Comparison of ENCODE assay signal across 1 cellular context in genomic region chr7:100568176-100568935, GRCh38.
TF ChIP-seq lines count a peak whose summit lies in the region.

No MANE protein-coding gene starts in this region.

TF ChIP-seq in HepG2, 621 proteins besides CTCF, POLR2A, EP300 and RAD21 (continued from another document and continues in another):
- no peak for TF ChIP-seq NFE2L1 (CRISPR knock-in tag; IDR thresholded peaks at IDR 0.05; ENCODE audit: borderline replicate concordance)
- no peak; the same call in 1 of the 2 replicates for TF ChIP-seq CHD4 (IDR thresholded peaks at IDR 0.05; ENCODE audit: borderline replicate concordance, low read length)
- TF ChIP-seq ZBTB43 (CRISPR knock-in tag; conservative IDR thresholded peaks at IDR 0.05) = no peak; the same call in 1 of the 2 replicates
- no peak; the same call in 1 of the 2 replicates for TF ChIP-seq ETV6 (CRISPR knock-in tag; conservative IDR thresholded peaks at IDR 0.05)
- TF ChIP-seq ZNF670 (CRISPR knock-in tag; IDR thresholded peaks at IDR 0.05; ENCODE audit: borderline replicate concordance) = no peak
- TF ChIP-seq ZNF557 (CRISPR knock-in tag; IDR thresholded peaks at IDR 0.05) = peak; percentile 40; the same call in 1 of the 2 replicates
- peak; percentile 93 for TF ChIP-seq ZNF792 (CRISPR knock-in tag; IDR thresholded peaks at IDR 0.05)
- TF ChIP-seq ZNF629 (CRISPR knock-in tag; conservative IDR thresholded peaks at IDR 0.05) = peak; percentile 46
- no peak for TF ChIP-seq SOX6 (IDR thresholded peaks at IDR 0.05)
- peak; percentile 89 for TF ChIP-seq SOX6 (CRISPR knock-in tag; IDR thresholded peaks at IDR 0.05)
- TF ChIP-seq KMT2B (CRISPR knock-in tag; IDR thresholded peaks at IDR 0.05) = no peak
- TF ChIP-seq TBX3 (IDR thresholded peaks at IDR 0.05; ENCODE audit: borderline replicate concordance) = no peak
- TF ChIP-seq ARHGAP35 (CRISPR knock-in tag; IDR thresholded peaks at IDR 0.05; ENCODE audit: borderline replicate concordance) = no peak; the same call in none of the 2 replicates
- TF ChIP-seq, protein P1, sequence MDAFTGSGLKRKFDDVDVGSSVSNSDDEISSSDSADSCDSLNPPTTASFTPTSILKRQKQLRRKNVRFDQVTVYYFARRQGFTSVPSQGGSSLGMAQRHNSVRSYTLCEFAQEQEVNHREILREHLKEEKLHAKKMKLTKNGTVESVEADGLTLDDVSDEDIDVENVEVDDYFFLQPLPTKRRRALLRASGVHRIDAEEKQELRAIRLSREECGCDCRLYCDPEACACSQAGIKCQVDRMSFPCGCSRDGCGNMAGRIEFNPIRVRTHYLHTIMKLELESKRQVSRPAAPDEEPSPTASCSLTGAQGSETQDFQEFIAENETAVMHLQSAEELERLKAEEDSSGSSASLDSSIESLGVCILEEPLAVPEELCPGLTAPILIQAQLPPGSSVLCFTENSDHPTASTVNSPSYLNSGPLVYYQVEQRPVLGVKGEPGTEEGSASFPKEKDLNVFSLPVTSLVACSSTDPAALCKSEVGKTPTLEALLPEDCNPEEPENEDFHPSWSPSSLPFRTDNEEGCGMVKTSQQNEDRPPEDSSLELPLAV (CRISPR knock-in tag; conservative IDR thresholded peaks at IDR 0.05; ENCODE audit: low read depth) = peak; percentile 46; the same call in 1 of the 2 replicates
- peak; percentile 34; the same call in 1 of the 2 replicates for TF ChIP-seq RCOR2 (CRISPR knock-in tag; IDR thresholded peaks at IDR 0.05)
- no peak for TF ChIP-seq CHD2 (IDR thresholded peaks at IDR 0.05; ENCODE audit: low read depth, low read length)
- TF ChIP-seq JUN (CRISPR knock-in tag; IDR thresholded peaks at IDR 0.05) = no peak; the same call in 1 of the 2 replicates
- peak; percentile 89; the same call in 1 of the 2 replicates for TF ChIP-seq ZNF674 (CRISPR knock-in tag; IDR thresholded peaks at IDR 0.05; ENCODE audit: low read depth)
- TF ChIP-seq HOXA9 (CRISPR knock-in tag; IDR thresholded peaks at IDR 0.05; ENCODE audit: borderline replicate concordance) = 0 out of 2 replicates have a peak, but pooled peaks have one; percentile 49
- TF ChIP-seq ZEB1 (IDR thresholded peaks at IDR 0.05; ENCODE audit: insufficient replicate concordance, low read depth) = no peak
- no peak for TF ChIP-seq MTA3 (CRISPR knock-in tag; IDR thresholded peaks at IDR 0.05)
- TF ChIP-seq MTERF4 (CRISPR knock-in tag; IDR thresholded peaks at IDR 0.05) = peak; percentile 63; the same call in 1 of the 2 replicates
- TF ChIP-seq, protein P2, sequence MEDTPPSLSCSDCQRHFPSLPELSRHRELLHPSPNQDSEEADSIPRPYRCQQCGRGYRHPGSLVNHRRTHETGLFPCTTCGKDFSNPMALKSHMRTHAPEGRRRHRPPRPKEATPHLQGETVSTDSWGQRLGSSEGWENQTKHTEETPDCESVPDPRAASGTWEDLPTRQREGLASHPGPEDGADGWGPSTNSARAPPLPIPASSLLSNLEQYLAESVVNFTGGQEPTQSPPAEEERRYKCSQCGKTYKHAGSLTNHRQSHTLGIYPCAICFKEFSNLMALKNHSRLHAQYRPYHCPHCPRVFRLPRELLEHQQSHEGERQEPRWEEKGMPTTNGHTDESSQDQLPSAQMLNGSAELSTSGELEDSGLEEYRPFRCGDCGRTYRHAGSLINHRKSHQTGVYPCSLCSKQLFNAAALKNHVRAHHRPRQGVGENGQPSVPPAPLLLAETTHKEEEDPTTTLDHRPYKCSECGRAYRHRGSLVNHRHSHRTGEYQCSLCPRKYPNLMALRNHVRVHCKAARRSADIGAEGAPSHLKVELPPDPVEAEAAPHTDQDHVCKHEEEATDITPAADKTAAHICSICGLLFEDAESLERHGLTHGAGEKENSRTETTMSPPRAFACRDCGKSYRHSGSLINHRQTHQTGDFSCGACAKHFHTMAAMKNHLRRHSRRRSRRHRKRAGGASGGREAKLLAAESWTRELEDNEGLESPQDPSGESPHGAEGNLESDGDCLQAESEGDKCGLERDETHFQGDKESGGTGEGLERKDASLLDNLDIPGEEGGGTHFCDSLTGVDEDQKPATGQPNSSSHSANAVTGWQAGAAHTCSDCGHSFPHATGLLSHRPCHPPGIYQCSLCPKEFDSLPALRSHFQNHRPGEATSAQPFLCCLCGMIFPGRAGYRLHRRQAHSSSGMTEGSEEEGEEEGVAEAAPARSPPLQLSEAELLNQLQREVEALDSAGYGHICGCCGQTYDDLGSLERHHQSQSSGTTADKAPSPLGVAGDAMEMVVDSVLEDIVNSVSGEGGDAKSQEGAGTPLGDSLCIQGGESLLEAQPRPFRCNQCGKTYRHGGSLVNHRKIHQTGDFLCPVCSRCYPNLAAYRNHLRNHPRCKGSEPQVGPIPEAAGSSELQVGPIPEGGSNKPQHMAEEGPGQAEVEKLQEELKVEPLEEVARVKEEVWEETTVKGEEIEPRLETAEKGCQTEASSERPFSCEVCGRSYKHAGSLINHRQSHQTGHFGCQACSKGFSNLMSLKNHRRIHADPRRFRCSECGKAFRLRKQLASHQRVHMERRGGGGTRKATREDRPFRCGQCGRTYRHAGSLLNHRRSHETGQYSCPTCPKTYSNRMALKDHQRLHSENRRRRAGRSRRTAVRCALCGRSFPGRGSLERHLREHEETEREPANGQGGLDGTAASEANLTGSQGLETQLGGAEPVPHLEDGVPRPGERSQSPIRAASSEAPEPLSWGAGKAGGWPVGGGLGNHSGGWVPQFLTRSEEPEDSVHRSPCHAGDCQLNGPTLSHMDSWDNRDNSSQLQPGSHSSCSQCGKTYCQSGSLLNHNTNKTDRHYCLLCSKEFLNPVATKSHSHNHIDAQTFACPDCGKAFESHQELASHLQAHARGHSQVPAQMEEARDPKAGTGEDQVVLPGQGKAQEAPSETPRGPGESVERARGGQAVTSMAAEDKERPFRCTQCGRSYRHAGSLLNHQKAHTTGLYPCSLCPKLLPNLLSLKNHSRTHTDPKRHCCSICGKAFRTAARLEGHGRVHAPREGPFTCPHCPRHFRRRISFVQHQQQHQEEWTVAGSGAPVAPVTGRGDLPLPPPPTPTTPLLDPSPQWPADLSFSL (CRISPR knock-in tag; IDR thresholded peaks at IDR 0.05) = no peak
- no peak for TF ChIP-seq NR2F6 (IDR thresholded peaks at IDR 0.05)
- TF ChIP-seq NR2F6 (CRISPR knock-in tag; IDR thresholded peaks at IDR 0.05) = peak; percentile 76
- TF ChIP-seq GZF1 (CRISPR knock-in tag; IDR thresholded peaks at IDR 0.05) = no peak; the same call in 1 of the 2 replicates
- no peak for TF ChIP-seq PLRG1 (conservative IDR thresholded peaks at IDR 0.05)
- no peak for TF ChIP-seq KAT2B (IDR thresholded peaks at IDR 0.05; ENCODE audit: borderline replicate concordance, low read depth, low read length)
- no peak for TF ChIP-seq TBL1XR1 (IDR thresholded peaks at IDR 0.05; ENCODE audit: borderline replicate concordance, low read length, partially characterized antibody)
- peak; percentile 68; the same call in 1 of the 2 replicates for TF ChIP-seq RFXAP (CRISPR knock-in tag; IDR thresholded peaks at IDR 0.05; ENCODE audit: borderline replicate concordance)
- peak; percentile 57; the same call in 1 of the 2 replicates for TF ChIP-seq HNRNPL (IDR thresholded peaks at IDR 0.05; ENCODE audit: low read depth, low read length)
- TF ChIP-seq HHEX (CRISPR knock-in tag; IDR thresholded peaks at IDR 0.05) = no peak
- peak; percentile 47; the same call in 1 of the 2 replicates for TF ChIP-seq HDAC1 (CRISPR knock-in tag; IDR thresholded peaks at IDR 0.05)
- TF ChIP-seq MAFF (IDR thresholded peaks at IDR 0.05; ENCODE audit: low read depth, low read length) = no peak
- TF ChIP-seq SMYD3 (CRISPR knock-in tag; IDR thresholded peaks at IDR 0.05) = peak; percentile 99
- no peak for TF ChIP-seq SMAD9 (CRISPR knock-in tag; IDR thresholded peaks at IDR 0.05)
- TF ChIP-seq FOSL2 (CRISPR knock-in tag; IDR thresholded peaks at IDR 0.05) = peak; percentile 54
- no peak for TF ChIP-seq AKNA (CRISPR knock-in tag; IDR thresholded peaks at IDR 0.05; ENCODE audit: borderline replicate concordance)
- TF ChIP-seq IRF9 (CRISPR knock-in tag; IDR thresholded peaks at IDR 0.05; ENCODE audit: borderline replicate concordance) = no peak; the same call in 1 of the 2 replicates
- TF ChIP-seq, protein P3, sequence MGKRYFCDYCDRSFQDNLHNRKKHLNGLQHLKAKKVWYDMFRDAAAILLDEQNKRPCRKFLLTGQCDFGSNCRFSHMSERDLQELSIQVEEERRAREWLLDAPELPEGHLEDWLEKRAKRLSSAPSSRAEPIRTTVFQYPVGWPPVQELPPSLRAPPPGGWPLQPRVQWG (CRISPR knock-in tag; IDR thresholded peaks at IDR 0.05; ENCODE audit: borderline replicate concordance, low read depth) = peak; percentile 79; the same call in 1 of the 2 replicates
- TF ChIP-seq ZNF343 (CRISPR knock-in tag; IDR thresholded peaks at IDR 0.05) = peak; percentile 81; the same call in 1 of the 2 replicates
- 0 out of 2 replicates have a peak, but pooled peaks have one; percentile 50 for TF ChIP-seq ZNF180 (CRISPR knock-in tag; IDR thresholded peaks at IDR 0.05; ENCODE audit: borderline replicate concordance, low read depth)
- TF ChIP-seq YEATS2 (CRISPR knock-in tag; IDR thresholded peaks at IDR 0.05; ENCODE audit: borderline replicate concordance) = no peak; the same call in 1 of the 2 replicates
- peak; percentile 1 for TF ChIP-seq XRCC5 (optimal IDR thresholded peaks at IDR 0.05; ENCODE audit: low read length)
- TF ChIP-seq RXRA (CRISPR knock-in tag; IDR thresholded peaks at IDR 0.05) = peak; percentile 80; the same call in 1 of the 2 replicates
- TF ChIP-seq, protein P4, sequence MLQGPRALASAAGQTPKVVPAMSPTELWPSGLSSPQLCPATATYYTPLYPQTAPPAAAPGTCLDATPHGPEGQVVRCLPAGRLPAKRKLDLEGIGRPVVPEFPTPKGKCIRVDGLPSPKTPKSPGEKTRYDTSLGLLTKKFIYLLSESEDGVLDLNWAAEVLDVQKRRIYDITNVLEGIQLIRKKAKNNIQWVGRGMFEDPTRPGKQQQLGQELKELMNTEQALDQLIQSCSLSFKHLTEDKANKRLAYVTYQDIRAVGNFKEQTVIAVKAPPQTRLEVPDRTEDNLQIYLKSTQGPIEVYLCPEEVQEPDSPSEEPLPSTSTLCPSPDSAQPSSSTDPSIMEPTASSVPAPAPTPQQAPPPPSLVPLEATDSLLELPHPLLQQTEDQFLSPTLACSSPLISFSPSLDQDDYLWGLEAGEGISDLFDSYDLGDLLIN (CRISPR knock-in tag; IDR thresholded peaks at IDR 0.05; ENCODE audit: borderline replicate concordance) = no peak
